In genomic region chr1:214285622-214286440, GRCh38 we compare ENCODE assay signal across 23 cellular contexts.
"Had no signal": no experiment of that assay in that cellular context is flagged by ENCODE, and none has a peak within 500 bp of the region (broad histone marks: within the 10 kb centered on the region; RNA-seq: fewer than 3 reads in every experiment).

No MANE protein-coding gene starts in this region.

- H3K4me3 Mint-ChIP-seq: activated naive CD4-positive, alpha-beta T cell treated with anti-CD3 and anti-CD28 coated beads for 36 hours; activated naive CD8-positive, alpha-beta T cell treated with anti-CD3 and anti-CD28 coated beads, Interleukin-2, amount 50 U/mL, for 24 hours; dendritic cell treated with granulocyte-macrophage colony-stimulating factor and Interleukin-4, amounts not matched to agents 40 ng/mL and 50 ng/mL, for 4 days; stimulated activated naive CD8-positive, alpha-beta T cell treated with anti-CD3 and anti-CD28 coated beads, Interleukin-15, Interleukin-2, amounts not matched to agents 100 ng/mL and 50 ng/mL, for 24 hours had no signal

- H3K27ac Mint-ChIP-seq: activated naive CD4-positive, alpha-beta T cell treated with anti-CD3 and anti-CD28 coated beads for 36 hours; activated T-helper 2 cell treated with anti-CD3 and anti-CD28 coated beads, Interferon-gamma antibody, Interleukin-2, Interleukin-4, amounts not matched to agents 10 μg/mL and 5 μg/mL and 100 μg/mL, durations not matched to agents 14 hours and 24 hours and 36 hours; dendritic cell treated with granulocyte-macrophage colony-stimulating factor and Interleukin-4, amounts not matched to agents 40 ng/mL and 50 ng/mL, for 4 days; progenitor cell of endocrine pancreas; stimulated activated naive CD8-positive, alpha-beta T cell treated with anti-CD3 and anti-CD28 coated beads, Interleukin-15, Interleukin-2, amounts not matched to agents 100 ng/mL and 50 ng/mL, for 24 hours had no signal

- H3K27me3 ChIP-seq: right atrium auricular region, suprapubic skin had no signal

- H3K9me3 Mint-ChIP-seq: activated naive CD4-positive, alpha-beta T cell treated with anti-CD3 and anti-CD28 coated beads for 36 hours; activated naive CD8-positive, alpha-beta T cell treated with anti-CD3 and anti-CD28 coated beads, Interleukin-2, amount 50 U/mL, for 24 hours; activated T-helper 2 cell treated with anti-CD3 and anti-CD28 coated beads, Interferon-gamma antibody, Interleukin-2, Interleukin-4, amounts not matched to agents 10 μg/mL and 5 μg/mL and 100 μg/mL, durations not matched to agents 14 hours and 24 hours and 36 hours; dendritic cell treated with granulocyte-macrophage colony-stimulating factor and Interleukin-4, amounts not matched to agents 40 ng/mL and 50 ng/mL, for 4 days; stimulated activated naive CD8-positive, alpha-beta T cell treated with anti-CD3 and anti-CD28 coated beads, Interleukin-15, Interleukin-2, amounts not matched to agents 100 ng/mL and 50 ng/mL, for 24 hours; type B pancreatic cell had no signal

- H3K27me3 Mint-ChIP-seq: activated naive CD8-positive, alpha-beta T cell treated with anti-CD3 and anti-CD28 coated beads, Interleukin-2, amount 50 U/mL, for 24 hours; dendritic cell treated with granulocyte-macrophage colony-stimulating factor and Interleukin-4, amounts not matched to agents 40 ng/mL and 50 ng/mL, for 4 days; progenitor cell of endocrine pancreas; stimulated activated naive CD8-positive, alpha-beta T cell treated with anti-CD3 and anti-CD28 coated beads, Interleukin-15, Interleukin-2, amounts not matched to agents 100 ng/mL and 50 ng/mL, for 24 hours; type B pancreatic cell had no signal

- DNase-seq: activated CD4-positive, alpha-beta T cell treated with anti-CD3 and anti-CD28 coated beads, Interleukin-2, amount 50 U/mL, for 48 hours; activated naive CD4-positive, alpha-beta T cell treated with anti-CD3 and anti-CD28 coated beads for 36 hours; activated naive CD8-positive, alpha-beta T cell treated with anti-CD3 and anti-CD28 coated beads, Interleukin-2, amount 50 U/mL, for 24 hours; activated T-cell treated with anti-CD3 and anti-CD28 coated beads, Interleukin-2, amount 50 U/mL, for 1 hour; aorta; effector memory CD4-positive, alpha-beta T cell; head of caudate nucleus; left colon; midbrain; small intestine; stimulated activated CD4-positive, alpha-beta T cell treated with anti-CD3 and anti-CD28 coated beads, Interleukin-4, amount 100 ng/mL, for 4 hours; T1000 had no signal

- H3K9me3 ChIP-seq: right atrium auricular region, suprapubic skin had no signal

- H3K4me3 ChIP-seq: lung, right atrium auricular region, suprapubic skin had no signal

- H3K36me3 ChIP-seq: right atrium auricular region, suprapubic skin had no signal

- H3K27ac ChIP-seq: epithelial cell of prostate, right atrium auricular region, suprapubic skin had no signal

- ATAC-seq: activated naive CD8-positive, alpha-beta T cell treated with anti-CD3 and anti-CD28 coated beads, Interleukin-2, amount 50 U/mL, for 24 hours; left colon had no signal

- FAIRE-seq: frontal cortex, islet of Langerhans, small intestine had no signal
